1 cellular context compared by ENCODE assay signal in the genomic region with DNA sequence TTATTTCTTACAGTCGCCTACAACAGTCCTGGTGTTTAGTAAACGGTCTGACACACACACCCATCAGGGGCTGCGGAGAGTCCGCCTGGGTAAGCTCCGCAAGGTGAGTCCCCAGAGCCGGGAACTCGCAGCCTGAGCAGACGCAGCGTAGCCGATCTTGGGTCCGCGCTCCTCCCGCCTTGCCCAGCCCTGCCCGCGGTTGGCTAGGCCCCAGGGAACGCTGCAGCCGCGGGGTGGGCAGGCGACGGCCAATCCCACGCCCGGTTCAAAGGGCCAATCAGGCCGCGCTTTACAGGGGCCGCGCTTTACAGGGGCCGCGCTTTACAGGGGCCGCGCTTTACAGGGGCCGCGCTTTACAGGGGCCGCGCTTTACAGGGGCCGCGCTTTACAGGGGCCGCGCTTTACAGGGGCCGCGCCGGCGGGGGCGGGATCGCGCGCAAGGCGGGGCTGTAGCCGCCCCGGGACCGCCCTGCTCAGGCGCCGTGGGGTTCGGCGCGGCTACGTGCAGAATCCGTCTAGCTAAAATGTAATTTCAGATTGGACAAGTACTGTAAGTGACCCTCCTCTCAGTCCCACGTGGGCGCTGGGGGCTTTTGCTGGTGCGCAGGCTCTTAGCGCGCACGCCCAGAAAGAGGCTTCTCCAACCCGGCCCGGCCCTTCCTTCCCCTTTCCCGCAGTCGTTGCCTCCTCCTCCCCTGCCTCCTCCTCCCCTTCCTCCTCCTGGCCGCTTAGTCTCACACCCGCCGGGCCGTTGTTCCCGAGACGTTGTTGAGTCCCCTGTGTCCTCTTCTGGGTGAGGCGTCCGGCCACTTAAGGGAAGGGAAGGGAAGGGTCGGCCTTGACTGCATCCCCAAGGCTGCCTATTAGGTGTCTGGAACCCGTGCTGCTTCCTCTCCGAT.
TF ChIP-seq lines count a peak whose summit lies in the region.

A gene with protein sequence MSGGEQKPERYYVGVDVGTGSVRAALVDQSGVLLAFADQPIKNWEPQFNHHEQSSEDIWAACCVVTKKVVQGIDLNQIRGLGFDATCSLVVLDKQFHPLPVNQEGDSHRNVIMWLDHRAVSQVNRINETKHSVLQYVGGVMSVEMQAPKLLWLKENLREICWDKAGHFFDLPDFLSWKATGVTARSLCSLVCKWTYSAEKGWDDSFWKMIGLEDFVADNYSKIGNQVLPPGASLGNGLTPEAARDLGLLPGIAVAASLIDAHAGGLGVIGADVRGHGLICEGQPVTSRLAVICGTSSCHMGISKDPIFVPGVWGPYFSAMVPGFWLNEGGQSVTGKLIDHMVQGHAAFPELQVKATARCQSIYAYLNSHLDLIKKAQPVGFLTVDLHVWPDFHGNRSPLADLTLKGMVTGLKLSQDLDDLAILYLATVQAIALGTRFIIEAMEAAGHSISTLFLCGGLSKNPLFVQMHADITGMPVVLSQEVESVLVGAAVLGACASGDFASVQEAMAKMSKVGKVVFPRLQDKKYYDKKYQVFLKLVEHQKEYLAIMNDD (plus strand): TSS at position 737 of the 899 bp plus-strand sequence. CDS start 24,456 bp downstream, outside the sequence.

TF ChIP-seq in HepG2, 621 proteins besides CTCF, POLR2A, EP300 and RAD21 (continued from another document and continues in another):
- TF ChIP-seq AHR (CRISPR knock-in tag; IDR thresholded peaks at IDR 0.05) (no peak; the same call in 1 of the 2 replicates), ZBTB8A (CRISPR knock-in tag; IDR thresholded peaks at IDR 0.05; ENCODE audit: borderline replicate concordance, low read depth) (peak; percentile 72; the same call in 1 of the 2 replicates), ARNT (IDR thresholded peaks at IDR 0.05) (no peak), EZH2 (conservative IDR thresholded peaks at IDR 0.05; ENCODE audit: low read depth, low read length) (no peak), RBFOX2 (IDR thresholded peaks at IDR 0.05; ENCODE audit: low read depth, low read length) (peak; percentile 88), MLLT10 (CRISPR knock-in tag; IDR thresholded peaks at IDR 0.05) (no peak), SNAI1 (CRISPR knock-in tag; IDR thresholded peaks at IDR 0.05; ENCODE audit: borderline replicate concordance) (no peak), SATB2 (CRISPR knock-in tag; IDR thresholded peaks at IDR 0.05) (no peak), HHEX (CRISPR knock-in tag; IDR thresholded peaks at IDR 0.05) (no peak), KDM4B (CRISPR knock-in tag; IDR thresholded peaks at IDR 0.05) (peak; percentile 46; the same call in 1 of the 2 replicates), RNF2 (conservative IDR thresholded peaks at IDR 0.05; ENCODE audit: low read depth) (no peak), ZNF251 (CRISPR knock-in tag; IDR thresholded peaks at IDR 0.05) (0 out of 2 replicates have a peak, but pooled peaks have one; percentile 45), ARNTL (CRISPR knock-in tag; IDR thresholded peaks at IDR 0.05) (peak; percentile 65), ZNF589 (CRISPR knock-in tag; conservative IDR thresholded peaks at IDR 0.05) (no peak), FOXK2 (IDR thresholded peaks at IDR 0.05) (no peak), SOX6 (IDR thresholded peaks at IDR 0.05) (no peak), SOX6 (CRISPR knock-in tag; IDR thresholded peaks at IDR 0.05) (peak; percentile 75), NR2F1 (CRISPR knock-in tag; IDR thresholded peaks at IDR 0.05) (no peak), ZNF724P (CRISPR knock-in tag; IDR thresholded peaks at IDR 0.05; ENCODE audit: borderline replicate concordance) (peak; percentile 39; the same call in 1 of the 2 replicates), KLF12 (CRISPR knock-in tag; IDR thresholded peaks at IDR 0.05; ENCODE audit: borderline replicate concordance) (no peak), ZSCAN9 (CRISPR knock-in tag; IDR thresholded peaks at IDR 0.05; ENCODE audit: borderline replicate concordance) (no peak; the same call in 1 of the 2 replicates), KDM5A (IDR thresholded peaks at IDR 0.05; ENCODE audit: borderline replicate concordance, low read length) (peak; percentile 71; the same call in 1 of the 2 replicates), THAP11 (CRISPR knock-in tag; IDR thresholded peaks at IDR 0.05) (peak; percentile 19; the same call in 1 of the 2 replicates), SOX13 (IDR thresholded peaks at IDR 0.05) (no peak), SOX13 (CRISPR knock-in tag; conservative IDR thresholded peaks at IDR 0.05 in 1 of 2, IDR thresholded peaks at IDR 0.05 in 1 of 2) (peak in 1 of 2 experiments; percentile 40; a peak in 1 of 4 replicates), NFKBIZ (CRISPR knock-in tag; IDR thresholded peaks at IDR 0.05) (no peak), ZNF652 (CRISPR knock-in tag; IDR thresholded peaks at IDR 0.05; ENCODE audit: borderline replicate concordance, low read depth) (no peak), ZBTB21 (CRISPR knock-in tag; IDR thresholded peaks at IDR 0.05) (no peak), PHB2 (IDR thresholded peaks at IDR 0.05; ENCODE audit: partially characterized antibody) (no peak)
- TF ChIP-seq, protein P1, sequence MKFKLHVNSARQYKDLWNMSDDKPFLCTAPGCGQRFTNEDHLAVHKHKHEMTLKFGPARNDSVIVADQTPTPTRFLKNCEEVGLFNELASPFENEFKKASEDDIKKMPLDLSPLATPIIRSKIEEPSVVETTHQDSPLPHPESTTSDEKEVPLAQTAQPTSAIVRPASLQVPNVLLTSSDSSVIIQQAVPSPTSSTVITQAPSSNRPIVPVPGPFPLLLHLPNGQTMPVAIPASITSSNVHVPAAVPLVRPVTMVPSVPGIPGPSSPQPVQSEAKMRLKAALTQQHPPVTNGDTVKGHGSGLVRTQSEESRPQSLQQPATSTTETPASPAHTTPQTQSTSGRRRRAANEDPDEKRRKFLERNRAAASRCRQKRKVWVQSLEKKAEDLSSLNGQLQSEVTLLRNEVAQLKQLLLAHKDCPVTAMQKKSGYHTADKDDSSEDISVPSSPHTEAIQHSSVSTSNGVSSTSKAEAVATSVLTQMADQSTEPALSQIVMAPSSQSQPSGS (CRISPR knock-in tag; IDR thresholded peaks at IDR 0.05): 0 out of 2 replicates have a peak, but pooled peaks have one; percentile 8
- TF ChIP-seq, protein P2, sequence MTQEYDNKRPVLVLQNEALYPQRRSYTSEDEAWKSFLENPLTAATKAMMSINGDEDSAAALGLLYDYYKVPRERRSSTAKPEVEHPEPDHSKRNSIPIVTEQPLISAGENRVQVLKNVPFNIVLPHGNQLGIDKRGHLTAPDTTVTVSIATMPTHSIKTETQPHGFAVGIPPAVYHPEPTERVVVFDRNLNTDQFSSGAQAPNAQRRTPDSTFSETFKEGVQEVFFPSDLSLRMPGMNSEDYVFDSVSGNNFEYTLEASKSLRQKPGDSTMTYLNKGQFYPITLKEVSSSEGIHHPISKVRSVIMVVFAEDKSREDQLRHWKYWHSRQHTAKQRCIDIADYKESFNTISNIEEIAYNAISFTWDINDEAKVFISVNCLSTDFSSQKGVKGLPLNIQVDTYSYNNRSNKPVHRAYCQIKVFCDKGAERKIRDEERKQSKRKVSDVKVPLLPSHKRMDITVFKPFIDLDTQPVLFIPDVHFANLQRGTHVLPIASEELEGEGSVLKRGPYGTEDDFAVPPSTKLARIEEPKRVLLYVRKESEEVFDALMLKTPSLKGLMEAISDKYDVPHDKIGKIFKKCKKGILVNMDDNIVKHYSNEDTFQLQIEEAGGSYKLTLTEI (CRISPR knock-in tag; conservative IDR thresholded peaks at IDR 0.05): no peak
- TF ChIP-seq, protein P3, sequence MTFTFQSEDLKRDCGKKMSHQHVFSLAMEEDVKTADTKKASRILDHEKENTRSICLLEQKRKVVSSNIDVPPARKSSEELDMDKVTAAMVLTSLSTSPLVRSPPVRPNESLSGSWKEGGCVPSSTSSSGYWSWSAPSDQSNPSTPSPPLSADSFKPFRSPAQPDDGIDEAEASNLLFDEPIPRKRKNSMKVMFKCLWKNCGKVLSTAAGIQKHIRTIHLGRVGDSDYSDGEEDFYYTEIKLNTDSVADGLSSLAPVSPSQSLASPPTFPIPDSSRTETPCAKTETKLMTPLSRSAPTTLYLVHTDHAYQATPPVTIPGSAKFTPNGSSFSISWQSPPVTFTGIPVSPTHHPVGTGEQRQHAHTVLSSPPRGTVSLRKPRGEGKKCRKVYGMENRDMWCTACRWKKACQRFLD (CRISPR knock-in tag; IDR thresholded peaks at IDR 0.05; ENCODE audit: borderline replicate concordance): peak; percentile 75; the same call in 1 of the 2 replicates
- TF ChIP-seq, protein P4, sequence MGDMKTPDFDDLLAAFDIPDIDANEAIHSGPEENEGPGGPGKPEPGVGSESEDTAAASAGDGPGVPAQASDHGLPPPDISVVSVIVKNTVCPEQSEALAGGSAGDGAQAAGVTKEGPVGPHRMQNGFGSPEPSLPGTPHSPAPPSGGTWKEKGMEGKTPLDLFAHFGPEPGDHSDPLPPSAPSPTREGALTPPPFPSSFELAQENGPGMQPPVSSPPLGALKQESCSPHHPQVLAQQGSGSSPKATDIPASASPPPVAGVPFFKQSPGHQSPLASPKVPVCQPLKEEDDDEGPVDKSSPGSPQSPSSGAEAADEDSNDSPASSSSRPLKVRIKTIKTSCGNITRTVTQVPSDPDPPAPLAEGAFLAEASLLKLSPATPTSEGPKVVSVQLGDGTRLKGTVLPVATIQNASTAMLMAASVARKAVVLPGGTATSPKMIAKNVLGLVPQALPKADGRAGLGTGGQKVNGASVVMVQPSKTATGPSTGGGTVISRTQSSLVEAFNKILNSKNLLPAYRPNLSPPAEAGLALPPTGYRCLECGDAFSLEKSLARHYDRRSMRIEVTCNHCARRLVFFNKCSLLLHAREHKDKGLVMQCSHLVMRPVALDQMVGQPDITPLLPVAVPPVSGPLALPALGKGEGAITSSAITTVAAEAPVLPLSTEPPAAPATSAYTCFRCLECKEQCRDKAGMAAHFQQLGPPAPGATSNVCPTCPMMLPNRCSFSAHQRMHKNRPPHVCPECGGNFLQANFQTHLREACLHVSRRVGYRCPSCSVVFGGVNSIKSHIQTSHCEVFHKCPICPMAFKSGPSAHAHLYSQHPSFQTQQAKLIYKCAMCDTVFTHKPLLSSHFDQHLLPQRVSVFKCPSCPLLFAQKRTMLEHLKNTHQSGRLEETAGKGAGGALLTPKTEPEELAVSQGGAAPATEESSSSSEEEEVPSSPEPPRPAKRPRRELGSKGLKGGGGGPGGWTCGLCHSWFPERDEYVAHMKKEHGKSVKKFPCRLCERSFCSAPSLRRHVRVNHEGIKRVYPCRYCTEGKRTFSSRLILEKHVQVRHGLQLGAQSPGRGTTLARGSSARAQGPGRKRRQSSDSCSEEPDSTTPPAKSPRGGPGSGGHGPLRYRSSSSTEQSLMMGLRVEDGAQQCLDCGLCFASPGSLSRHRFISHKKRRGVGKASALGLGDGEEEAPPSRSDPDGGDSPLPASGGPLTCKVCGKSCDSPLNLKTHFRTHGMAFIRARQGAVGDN (CRISPR knock-in tag; IDR thresholded peaks at IDR 0.05): peak; percentile 96
- TF ChIP-seq, protein P5, sequence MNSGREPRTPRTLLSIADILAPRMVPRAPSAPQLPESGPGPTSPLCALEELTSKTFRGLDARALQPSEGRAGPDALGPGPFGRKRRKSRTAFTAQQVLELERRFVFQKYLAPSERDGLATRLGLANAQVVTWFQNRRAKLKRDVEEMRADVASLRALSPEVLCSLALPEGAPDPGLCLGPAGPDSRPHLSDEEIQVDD (CRISPR knock-in tag; IDR thresholded peaks at IDR 0.05; ENCODE audit: borderline replicate concordance): no peak
- TF ChIP-seq, protein P6, sequence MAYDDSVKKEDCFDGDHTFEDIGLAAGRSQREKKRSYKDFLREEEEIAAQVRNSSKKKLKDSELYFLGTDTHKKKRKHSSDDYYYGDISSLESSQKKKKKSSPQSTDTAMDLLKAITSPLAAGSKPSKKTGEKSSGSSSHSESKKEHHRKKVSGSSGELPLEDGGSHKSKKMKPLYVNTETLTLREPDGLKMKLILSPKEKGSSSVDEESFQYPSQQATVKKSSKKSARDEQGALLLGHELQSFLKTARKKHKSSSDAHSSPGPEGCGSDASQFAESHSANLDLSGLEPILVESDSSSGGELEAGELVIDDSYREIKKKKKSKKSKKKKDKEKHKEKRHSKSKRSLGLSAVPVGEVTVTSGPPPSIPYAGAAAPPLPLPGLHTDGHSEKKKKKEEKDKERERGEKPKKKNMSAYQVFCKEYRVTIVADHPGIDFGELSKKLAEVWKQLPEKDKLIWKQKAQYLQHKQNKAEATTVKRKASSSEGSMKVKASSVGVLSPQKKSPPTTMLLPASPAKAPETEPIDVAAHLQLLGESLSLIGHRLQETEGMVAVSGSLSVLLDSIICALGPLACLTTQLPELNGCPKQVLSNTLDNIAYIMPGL (CRISPR knock-in tag; IDR thresholded peaks at IDR 0.05; ENCODE audit: borderline replicate concordance in 1 of 2, low read depth in 1 of 2): peak; percentile 20 to 58; a peak in 3 of 4 replicates
- TF ChIP-seq, protein P7, sequence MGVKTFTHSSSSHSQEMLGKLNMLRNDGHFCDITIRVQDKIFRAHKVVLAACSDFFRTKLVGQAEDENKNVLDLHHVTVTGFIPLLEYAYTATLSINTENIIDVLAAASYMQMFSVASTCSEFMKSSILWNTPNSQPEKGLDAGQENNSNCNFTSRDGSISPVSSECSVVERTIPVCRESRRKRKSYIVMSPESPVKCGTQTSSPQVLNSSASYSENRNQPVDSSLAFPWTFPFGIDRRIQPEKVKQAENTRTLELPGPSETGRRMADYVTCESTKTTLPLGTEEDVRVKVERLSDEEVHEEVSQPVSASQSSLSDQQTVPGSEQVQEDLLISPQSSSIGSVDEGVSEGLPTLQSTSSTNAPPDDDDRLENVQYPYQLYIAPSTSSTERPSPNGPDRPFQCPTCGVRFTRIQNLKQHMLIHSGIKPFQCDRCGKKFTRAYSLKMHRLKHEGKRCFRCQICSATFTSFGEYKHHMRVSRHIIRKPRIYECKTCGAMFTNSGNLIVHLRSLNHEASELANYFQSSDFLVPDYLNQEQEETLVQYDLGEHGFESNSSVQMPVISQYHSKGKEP (CRISPR knock-in tag; IDR thresholded peaks at IDR 0.05): no peak
- TF ChIP-seq, protein P8, sequence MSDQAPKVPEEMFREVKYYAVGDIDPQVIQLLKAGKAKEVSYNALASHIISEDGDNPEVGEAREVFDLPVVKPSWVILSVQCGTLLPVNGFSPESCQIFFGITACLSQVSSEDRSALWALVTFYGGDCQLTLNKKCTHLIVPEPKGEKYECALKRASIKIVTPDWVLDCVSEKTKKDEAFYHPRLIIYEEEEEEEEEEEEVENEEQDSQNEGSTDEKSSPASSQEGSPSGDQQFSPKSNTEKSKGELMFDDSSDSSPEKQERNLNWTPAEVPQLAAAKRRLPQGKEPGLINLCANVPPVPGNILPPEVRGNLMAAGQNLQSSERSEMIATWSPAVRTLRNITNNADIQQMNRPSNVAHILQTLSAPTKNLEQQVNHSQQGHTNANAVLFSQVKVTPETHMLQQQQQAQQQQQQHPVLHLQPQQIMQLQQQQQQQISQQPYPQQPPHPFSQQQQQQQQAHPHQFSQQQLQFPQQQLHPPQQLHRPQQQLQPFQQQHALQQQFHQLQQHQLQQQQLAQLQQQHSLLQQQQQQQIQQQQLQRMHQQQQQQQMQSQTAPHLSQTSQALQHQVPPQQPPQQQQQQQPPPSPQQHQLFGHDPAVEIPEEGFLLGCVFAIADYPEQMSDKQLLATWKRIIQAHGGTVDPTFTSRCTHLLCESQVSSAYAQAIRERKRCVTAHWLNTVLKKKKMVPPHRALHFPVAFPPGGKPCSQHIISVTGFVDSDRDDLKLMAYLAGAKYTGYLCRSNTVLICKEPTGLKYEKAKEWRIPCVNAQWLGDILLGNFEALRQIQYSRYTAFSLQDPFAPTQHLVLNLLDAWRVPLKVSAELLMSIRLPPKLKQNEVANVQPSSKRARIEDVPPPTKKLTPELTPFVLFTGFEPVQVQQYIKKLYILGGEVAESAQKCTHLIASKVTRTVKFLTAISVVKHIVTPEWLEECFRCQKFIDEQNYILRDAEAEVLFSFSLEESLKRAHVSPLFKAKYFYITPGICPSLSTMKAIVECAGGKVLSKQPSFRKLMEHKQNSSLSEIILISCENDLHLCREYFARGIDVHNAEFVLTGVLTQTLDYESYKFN (CRISPR knock-in tag; conservative IDR thresholded peaks at IDR 0.05): peak; percentile 72
